ENCODE assay signal across 27 cellular contexts in genomic region chr2:61141151-61141550, GRCh38.
"Had no signal": no experiment of that assay in that cellular context is flagged by ENCODE, and none has a peak within 500 bp of the region (broad histone marks: within the 10 kb centered on the region; RNA-seq: fewer than 3 reads in every experiment).

No MANE protein-coding gene starts in this region.

- ATAC-seq: activated CD4-positive, CD25-positive, alpha-beta regulatory T cell treated with anti-CD3 and anti-CD28 coated beads, Interleukin-2, amount 50 U/mL, for 24 hours; activated CD8-positive, alpha-beta T cell treated with anti-CD3 and anti-CD28 coated beads for 36 hours; activated T-cell treated with anti-CD3 and anti-CD28 coated beads, Interleukin-2, amount 50 U/mL, for 4 hours; activated T-helper 17 cell treated with anti-CD3 and anti-CD28 coated beads, Interleukin-2, amount 50 U/mL, for 72 hours; body of pancreas; gastroesophageal sphincter; heart right ventricle; T-helper 17 cell had no signal

- DNase-seq: activated B cell treated with CpG ODN at 0.5 μM for 24 hours; activated CD4-positive, alpha-beta T cell treated with anti-CD3 and anti-CD28 coated beads for 48 hours; activated CD4-positive, alpha-beta T cell treated with anti-CD3 and anti-CD28 coated beads, Interleukin-2, amount 50 U/mL, for 1 hour; activated CD4-positive, alpha-beta T cell treated with anti-CD3 and anti-CD28 coated beads, Interleukin-2, amount 50 U/mL, for 48 hours; activated CD8-positive, alpha-beta memory T cell treated with anti-CD3 and anti-CD28 coated beads for 24 hours; activated CD8-positive, alpha-beta T cell treated with anti-CD3 and anti-CD28 coated beads for 36 hours; activated effector memory CD4-positive, alpha-beta T cell treated with Interleukin-2 at 50 U/mL for 16 hours; activated gamma-delta T cell treated with Interleukin-2 at 50 U/mL for 16 hours; activated naive CD4-positive, alpha-beta T cell treated with anti-CD3 and anti-CD28 coated beads, Interleukin-2, amount 50 U/mL, for 16 hours; activated naive CD4-positive, alpha-beta T cell treated with Interleukin-2 at 50 U/mL for 16 hours; activated T-cell treated with anti-CD3 and anti-CD28 coated beads, Interleukin-2, amount 50 U/mL, for 4 hours; amniotic stem cell; anterior cingulate cortex; body of pancreas; central memory CD4-positive, alpha-beta T cell; cerebellar nuclear complex; colonic mucosa; effector CD8-positive, alpha-beta T cell; esophagus squamous epithelium; foreskin melanocyte; heart right ventricle; T-helper 17 cell; T1000; WERI-Rb-1 had no signal
